In genomic region chr4:134028411-134028810, GRCh38 we compare ENCODE assay signal across 18 cellular contexts.
"Had no signal": no experiment of that assay in that cellular context is flagged by ENCODE, and none has a peak within 500 bp of the region (broad histone marks: within the 10 kb centered on the region; RNA-seq: fewer than 3 reads in every experiment).

No MANE protein-coding gene starts in this region.

- H3K27me3 ChIP-seq: esophagus muscularis mucosa, sigmoid colon, spleen, upper lobe of left lung had no signal

- H3K36me3 Mint-ChIP-seq: stimulated activated memory B cell treated with anti-CD40 and anti-IgM and Interleukin-4, amounts not matched to agents 10 μg/mL and 1 μg/mL and 100 μg/mL, for 72 hours had no signal

- H3K4me1 ChIP-seq: esophagus muscularis mucosa, lower lobe of right lung, sigmoid colon, spleen, upper lobe of left lung had no signal

- H3K9me3 Mint-ChIP-seq: activated naive CD4-positive, alpha-beta T cell treated with anti-CD3 and anti-CD28 coated beads for 36 hours; activated T-cell treated with anti-CD3 and anti-CD28 coated beads, Interleukin-2, amount 50 U/mL, for 4 hours; nephron progenitor cell; stimulated activated memory B cell treated with anti-CD40 and anti-IgM and Interleukin-4, amounts not matched to agents 10 μg/mL and 1 μg/mL and 100 μg/mL, for 72 hours had no signal

- ATAC-seq: activated CD8-positive, alpha-beta T cell treated with anti-CD3 and anti-CD28 coated beads for 36 hours; activated T-cell treated with anti-CD3 and anti-CD28 coated beads, Interleukin-2, amount 50 U/mL, for 4 hours; lower lobe of right lung; stimulated activated memory B cell treated with anti-CD40 and anti-IgM and Interleukin-4, amounts not matched to agents 10 μg/mL and 1 μg/mL and 100 μg/mL, for 72 hours had no signal

- H3K9me3 ChIP-seq: lower lobe of right lung, sigmoid colon, thoracic aorta, upper lobe of left lung had no signal

- H3K36me3 ChIP-seq: esophagus muscularis mucosa, lower lobe of right lung, sigmoid colon, spleen, thoracic aorta, upper lobe of left lung had no signal

- H3K4me1 Mint-ChIP-seq: activated B cell treated with CpG ODN at 0.5 μM for 24 hours; nephron progenitor cell; stimulated activated memory B cell treated with anti-CD40 and anti-IgM and Interleukin-4, amounts not matched to agents 10 μg/mL and 1 μg/mL and 100 μg/mL, for 72 hours had no signal

- H3K4me3 ChIP-seq: esophagus muscularis mucosa, lower lobe of right lung, sigmoid colon, spleen, thoracic aorta, upper lobe of left lung had no signal

- H3K27me3 Mint-ChIP-seq: activated B cell treated with CpG ODN at 0.5 μM for 24 hours; activated CD8-positive, alpha-beta T cell treated with anti-CD3 and anti-CD28 coated beads for 36 hours; stimulated activated memory B cell treated with anti-CD40 and anti-IgM and Interleukin-4, amounts not matched to agents 10 μg/mL and 1 μg/mL and 100 μg/mL, for 72 hours had no signal

- H3K27ac ChIP-seq: esophagus muscularis mucosa, lower lobe of right lung, sigmoid colon, spleen, thoracic aorta, upper lobe of left lung had no signal

- H3K4me3 Mint-ChIP-seq: activated B cell treated with CpG ODN at 0.5 μM for 24 hours; activated CD8-positive, alpha-beta T cell treated with anti-CD3 and anti-CD28 coated beads for 36 hours; activated naive CD4-positive, alpha-beta T cell treated with anti-CD3 and anti-CD28 coated beads for 36 hours; activated T-cell treated with anti-CD3 and anti-CD28 coated beads, Interleukin-2, amount 50 U/mL, for 4 hours; nephron progenitor cell; stimulated activated memory B cell treated with anti-CD40 and anti-IgM and Interleukin-4, amounts not matched to agents 10 μg/mL and 1 μg/mL and 100 μg/mL, for 72 hours had no signal

- H3K27ac Mint-ChIP-seq: activated B cell treated with CpG ODN at 0.5 μM for 24 hours; activated CD8-positive, alpha-beta T cell treated with anti-CD3 and anti-CD28 coated beads for 36 hours; activated naive CD4-positive, alpha-beta T cell treated with anti-CD3 and anti-CD28 coated beads for 36 hours; nephron progenitor cell; stimulated activated memory B cell treated with anti-CD40 and anti-IgM and Interleukin-4, amounts not matched to agents 10 μg/mL and 1 μg/mL and 100 μg/mL, for 72 hours had no signal

- DNase-seq: activated B cell treated with CpG ODN at 0.5 μM for 24 hours; activated CD4-positive, alpha-beta T cell treated with anti-CD3 and anti-CD28 coated beads for 48 hours; activated CD8-positive, alpha-beta T cell treated with anti-CD3 and anti-CD28 coated beads for 36 hours; activated naive CD4-positive, alpha-beta T cell treated with anti-CD3 and anti-CD28 coated beads for 36 hours; activated T-cell treated with anti-CD3 and anti-CD28 coated beads, Interleukin-2, amount 50 U/mL, for 4 hours; aorta; cortex of kidney; lower lobe of right lung; nephron progenitor cell; nucleus accumbens; sigmoid colon; spleen; stimulated activated CD4-positive, alpha-beta T cell treated with anti-CD3 and anti-CD28 coated beads, Interleukin-4, amount 100 ng/mL, for 4 hours; T-helper 9 cell; upper lobe of left lung had no signal
